ENCODE assay signal across 27 cellular contexts in genomic region chr1:1183221-1183747, GRCh38. TPM values are rescaled to one million over a fixed set of nuclear protein-coding genes. Genes with fewer than 3 reads are reported as not detected.
DNase-seq lines count a peak whose midpoint lies in the region; ATAC-seq and TF ChIP-seq lines count a peak whose summit lies in the region.
"Had no signal": no experiment of that assay in that cellular context is flagged by ENCODE, and none has a peak within 500 bp of the region (broad histone marks: within the 10 kb centered on the region; RNA-seq: fewer than 3 reads in every experiment).

No MANE protein-coding gene starts in this region.

- H3K27ac Mint-ChIP-seq in endodermal cell (no peak overlapping the region), memory B cell (peak overlapping the region; percentile 74), Calu3 (ENCODE audit: unreplicated experiment) (no peak overlapping the region), type B pancreatic cell (no peak overlapping the region)
- H3K27ac Mint-ChIP-seq: stimulated activated naive CD8-positive, alpha-beta T cell treated with anti-CD3 and anti-CD28 coated beads, Interleukin-15, Interleukin-2, amounts not matched to agents 100 ng/mL and 50 ng/mL, for 24 hours had no signal

- peaks cover 4% of the 10 kb centered on the region for H3K27me3 Mint-ChIP-seq in endodermal cell (ENCODE audit: insufficient read depth)
- H3K27me3 Mint-ChIP-seq in memory B cell = peaks cover 16% of the 10 kb centered on the region
- H3K27me3 Mint-ChIP-seq in Calu3 (ENCODE audit: unreplicated experiment) = no peaks in the 10 kb centered on the region
- no peaks in the 10 kb centered on the region for H3K27me3 Mint-ChIP-seq in type B pancreatic cell

- no peak for TF ChIP-seq CTCF in endodermal cell (conservative IDR thresholded peaks at IDR 0.05)
- no peak for TF ChIP-seq CTCF in Calu3 (IDR thresholded peaks at IDR 0.05; ENCODE audit: unreplicated experiment)
- no peak for TF ChIP-seq CTCF in type B pancreatic cell (conservative IDR thresholded peaks at IDR 0.05)

- H3K27me3 ChIP-seq in endodermal cell (ENCODE audit: control insufficient read depth, insufficient read depth, low read length, poor library complexity, severe bottlenecking) (no peaks in the 10 kb centered on the region), aorta (ENCODE audit: control insufficient read depth in 1 of 2, insufficient read depth in 2 of 2, low read length in 1 of 2) (no peaks in the 10 kb centered on the region)

- H3K4me3 Mint-ChIP-seq in endodermal cell (no peak overlapping the region), memory B cell (no peak overlapping the region), Calu3 (ENCODE audit: low read depth, unreplicated experiment) (no peak overlapping the region), type B pancreatic cell (no peak overlapping the region)
- H3K4me3 Mint-ChIP-seq: stimulated activated naive CD8-positive, alpha-beta T cell treated with anti-CD3 and anti-CD28 coated beads, Interleukin-15, Interleukin-2, amounts not matched to agents 100 ng/mL and 50 ng/mL, for 24 hours had no signal

- DNase-seq in Right ventricle myocardium inferior (ENCODE audit: missing footprints) (peak; percentile 13), cardiac septum (ENCODE audit: low spot score) (no peak), endodermal cell (peak; percentile 44), memory B cell (ENCODE audit: low spot score in 2 of 2) (no peak), aorta (peak; percentile 33 to 72), H4 (ENCODE audit: low spot score) (no peak), Calu3 (no peak), type B pancreatic cell (ENCODE audit: extremely low spot score, unreplicated experiment) (no peak)
- DNase-seq: activated naive CD4-positive, alpha-beta T cell treated with anti-CD3 and anti-CD28 coated beads, Interleukin-2, amount 50 U/mL, for 16 hours; activated T-cell treated with anti-CD3 and anti-CD28 coated beads, Interleukin-2, amount 50 U/mL, for 1 hour; anterior cingulate cortex; dorsolateral prefrontal cortex; MM.1S; NCI-H2171 treated with DMSO at 0.1 percent for 48 hours; NCI-H524 treated with DMSO at 0.1 percent for 48 hours; nucleus accumbens; stimulated activated CD4-positive, alpha-beta T cell treated with anti-CD3 and anti-CD28 coated beads, Interleukin-4, amount 100 ng/mL, for 24 hours had no signal

- no peaks in the 10 kb centered on the region for H3K36me3 ChIP-seq in endodermal cell (ENCODE audit: control insufficient read depth, insufficient read depth, low read length)
- H3K36me3 ChIP-seq in aorta (ENCODE audit: control insufficient read depth in 1 of 2, insufficient read depth in 2 of 2, low read length in 1 of 2) = no peaks in the 10 kb centered on the region
- H3K36me3 ChIP-seq: HAP-1, tibial nerve had no signal

- H3K4me3 ChIP-seq in endodermal cell (ENCODE audit: low read length) (no peak overlapping the region), aorta (ENCODE audit: low read length in 2 of 2) (no peak overlapping the region)
- H3K4me3 ChIP-seq: HAP-1, SK-N-MC, tibial nerve had no signal

- ATAC-seq in Right ventricle myocardium inferior (no peak), memory B cell (ENCODE audit: low read depth) (no peak), aorta (ENCODE audit: low FRiP score) (peak; percentile 9)
- ATAC-seq: activated CD4-positive, CD25-positive, alpha-beta regulatory T cell treated with anti-CD3 and anti-CD28 coated beads, Interleukin-2, amount 50 U/mL, for 24 hours had no signal

- WGBS in endodermal cell (ENCODE audit: insufficient coverage in 1 of 2, insufficient read length in 1 of 2), 2 experiments = 93% methylated on average over 12 to 21 of the region's 21 CpGs
- 77 to 82% methylated on average over 21 of the region's 21 CpGs for WGBS in aorta, 2 donors

- H3K4me1 ChIP-seq in endodermal cell (ENCODE audit: control insufficient read depth, insufficient read depth, low read length) = no peaks in the 10 kb centered on the region
- H3K4me1 ChIP-seq in aorta (ENCODE audit: control insufficient read depth in 1 of 2, insufficient read depth in 2 of 2, low read length in 2 of 2) = no peaks in the 10 kb centered on the region
- H3K4me1 ChIP-seq: HAP-1 had no signal

- BruUV-seq in Calu3 (replicated peaks; lab: Mats Ljungman, UMichigan) = no TSS peak

- H3K9me3 ChIP-seq in endodermal cell (ENCODE audit: control insufficient read depth, low read length) (no peaks in the 10 kb centered on the region), aorta (ENCODE audit: control insufficient read depth, low read length) (no peaks in the 10 kb centered on the region)
- H3K9me3 ChIP-seq: HAP-1 had no signal

- H3K36me3 Mint-ChIP-seq in endodermal cell (ENCODE audit: low read depth) (no peaks in the 10 kb centered on the region), memory B cell (no peaks in the 10 kb centered on the region), Calu3 (ENCODE audit: insufficient read depth, unreplicated experiment) (peaks cover 16% of the 10 kb centered on the region), type B pancreatic cell (no peaks in the 10 kb centered on the region)

- H3K27ac ChIP-seq in endodermal cell (ENCODE audit: low read depth, low read length) = no peak overlapping the region
- no peak overlapping the region for H3K27ac ChIP-seq in aorta (ENCODE audit: low read depth in 1 of 2, low read length in 2 of 2)
- H3K27ac ChIP-seq: C4-2B, epithelial cell of prostate, SK-N-MC, tibial nerve had no signal

- intact Hi-C loops in Right ventricle myocardium inferior (cut with DNase I) (no loop called here), cardiac septum (cut with DNase I) (no loop called here), aorta (cut with DNase I) (no loop called here), Calu3 (cut with micrococcal nuclease; ENCODE audit: unreplicated experiment) (no loop called here)

- no peaks in the 10 kb centered on the region for H3K4me1 Mint-ChIP-seq in endodermal cell
- peaks cover 10% of the 10 kb centered on the region for H3K4me1 Mint-ChIP-seq in memory B cell
- H3K4me1 Mint-ChIP-seq in Calu3 (ENCODE audit: low read depth, unreplicated experiment) = no peaks in the 10 kb centered on the region
- H3K4me1 Mint-ChIP-seq in type B pancreatic cell (ENCODE audit: unreplicated experiment) = peaks cover 4% of the 10 kb centered on the region

- CTCF ChIA-PET in Calu3 (lab: Charles Lee) = no interaction called here

- H3K9ac ChIP-seq in endodermal cell (ENCODE audit: extremely low read depth, low read length, poor library complexity, severe bottlenecking) = no peak overlapping the region

- H3K9me3 Mint-ChIP-seq in endodermal cell (peaks cover 3% of the 10 kb centered on the region), memory B cell (no peaks in the 10 kb centered on the region), Calu3 (ENCODE audit: low read depth, unreplicated experiment) (no peaks in the 10 kb centered on the region), type B pancreatic cell (no peaks in the 10 kb centered on the region)
- H3K9me3 Mint-ChIP-seq: stimulated activated naive CD8-positive, alpha-beta T cell treated with anti-CD3 and anti-CD28 coated beads, Interleukin-15, Interleukin-2, amounts not matched to agents 100 ng/mL and 50 ng/mL, for 24 hours had no signal

RNA-seq across cellular contexts. Expression of gene TTLL10, which starts 9.6 kb away (rescaled TPM):
- 0.24 TPM for total RNA-seq in Right ventricle myocardium inferior
- total RNA-seq in cardiac septum = 0.22 TPM
- 1 to 10 TPM in 1 of 2 donors, under 1 TPM in 1; 0.93 to 1.2 TPM for total RNA-seq in endodermal cell
- 1.1 TPM for polyA plus RNA-seq in endodermal cell (2013, experiment 1 of 2)
- polyA plus RNA-seq in endodermal cell (2013, experiment 2 of 2) = 0.21 TPM
- under 1 TPM in 1 of 2 donors, not detected in 1; 0.15 TPM for total RNA-seq in aorta
- polyA plus RNA-seq in aorta = not detected
- not detected in 2 replicates for total RNA-seq in H4 (2014; rRNA removed; shearing (Covaris generic))
- 2.4 and 3.5 TPM in 2 replicates for total RNA-seq in Calu3 (2022)
- 0.88 and 1.4 TPM in 2 replicates for total RNA-seq in type B pancreatic cell (ENCODE audit: low replicate concordance)
- total RNA-seq: A673, lower leg skin, tibial nerve had no signal

RNA-seq across cellular contexts. Expression of gene TNFRSF18, which starts 23.1 kb away (rescaled TPM):
- total RNA-seq in Right ventricle myocardium inferior = not detected
- total RNA-seq in cardiac septum = 0.19 TPM
- 1 to 10 TPM in 1 of 2 donors, under 1 TPM in 1; 0.95 to 1.7 TPM for total RNA-seq in endodermal cell
- polyA plus RNA-seq in endodermal cell (2013, experiment 1 of 2) = not detected
- 0.25 TPM for polyA plus RNA-seq in endodermal cell (2013, experiment 2 of 2)
- 1 to 10 TPM; 1.0 to 1.1 TPM for total RNA-seq in aorta
- polyA plus RNA-seq in aorta = 1 to 10 TPM in 1 of 2 donors, not detected in 1; 1.3 TPM
- not detected in 2 replicates for total RNA-seq in H4 (2014; rRNA removed; shearing (Covaris generic))
- total RNA-seq in Calu3 (2022) = 0.66 TPM in 1 of 2 replicates, not detected in the other
- total RNA-seq in type B pancreatic cell (ENCODE audit: low replicate concordance) = 0.38 TPM in 1 of 2 replicates, not detected in the other

RNA-seq across cellular contexts. Expression of gene TNFRSF4, which starts 30.7 kb away (rescaled TPM):
- total RNA-seq in Right ventricle myocardium inferior (1.4 TPM), cardiac septum (4.3 TPM), endodermal cell (under 1 TPM in 1 of 2 donors, not detected in 1; 0.20 TPM), aorta (1 to 10 TPM; 1.6 to 3.5 TPM), Calu3 (2022) (not detected in 2 replicates), type B pancreatic cell (ENCODE audit: low replicate concordance) (0.31 TPM in 1 of 2 replicates, not detected in the other)
- not detected for polyA plus RNA-seq in endodermal cell (2013, experiment 1 of 2)
- polyA plus RNA-seq in endodermal cell (2013, experiment 2 of 2) = not detected
- 1 to 10 TPM in 1 of 2 donors, not detected in 1; 1.0 TPM for polyA plus RNA-seq in aorta
- total RNA-seq in H4 (2014; rRNA removed; shearing (Covaris generic)) = not detected in 2 replicates
- total RNA-seq: renal cortical epithelial cell had no signal

RNA-seq across cellular contexts. Expression of gene SDF4, which starts 48.5 kb away (rescaled TPM):
- 125 TPM for total RNA-seq in Right ventricle myocardium inferior
- 139 TPM for total RNA-seq in cardiac septum
- 10 to 100 TPM; 85.9 to 95.6 TPM for total RNA-seq in endodermal cell
- polyA plus RNA-seq in endodermal cell (2013, experiment 1 of 2) = 77.8 TPM
- polyA plus RNA-seq in endodermal cell (2013, experiment 2 of 2) = 71.1 TPM
- 100 to 1,000 TPM; 138 to 140 TPM for total RNA-seq in aorta
- 100 to 1,000 TPM in 1 of 2 donors, 10 to 100 TPM in 1; 73.3 to 158 TPM for polyA plus RNA-seq in aorta
- 101 and 116 TPM in 2 replicates for total RNA-seq in H4 (2014; rRNA removed; shearing (Covaris generic))
- 128 and 161 TPM in 2 replicates for total RNA-seq in Calu3 (2022)
- 116 and 136 TPM in 2 replicates for total RNA-seq in type B pancreatic cell (ENCODE audit: low replicate concordance)

RNA-seq across cellular contexts. Expression of gene B3GALT6, which starts 48.8 kb away (rescaled TPM):
- total RNA-seq in Right ventricle myocardium inferior (8.3 TPM), cardiac septum (11.1 TPM), endodermal cell (10 to 100 TPM; 24.8 to 31.5 TPM), aorta (10 to 100 TPM; 11.3 to 12.8 TPM), Calu3 (2022) (23.4 and 25.9 TPM in 2 replicates), type B pancreatic cell (ENCODE audit: low replicate concordance) (19.5 and 30.2 TPM in 2 replicates)
- polyA plus RNA-seq in endodermal cell (2013, experiment 1 of 2) = 27.8 TPM
- polyA plus RNA-seq in endodermal cell (2013, experiment 2 of 2) = 24.0 TPM
- 1 to 10 TPM; 2.5 to 9.3 TPM for polyA plus RNA-seq in aorta
- 20.5 and 29.6 TPM in 2 replicates for total RNA-seq in H4 (2014; rRNA removed; shearing (Covaris generic))

Comparison
In these comparisons a context has a peak if more than half of its experiments do, and no peak if none do; other contexts are left out.
1. DNase-seq: peak in Right ventricle myocardium inferior (single experiment), endodermal cell (single experiment) and aorta (2 of 2); none in cardiac septum (single experiment), memory B cell (0 of 2), H4 (single experiment), Calu3 (single experiment) and type B pancreatic cell (single experiment).